3 cellular contexts compared by ENCODE assay signal in genomic region chr2:31183973-31184372, GRCh38. TPM values are rescaled to one million over a fixed set of nuclear protein-coding genes. Genes with fewer than 3 reads are reported as not detected.
"Had no signal": no experiment of that assay in that cellular context is flagged by ENCODE, and none has a peak within 500 bp of the region (broad histone marks: within the 10 kb centered on the region; RNA-seq: fewer than 3 reads in every experiment).

No MANE protein-coding gene starts in this region.

RNA-seq across cellular contexts. Expression of gene CAPN14, which starts 33.3 kb away (rescaled TPM):
- total RNA-seq: MCF 10A, NCI-H460 had no signal

RNA-seq across cellular contexts. Expression of gene GALNT14, which starts 45.7 kb away (rescaled TPM):
- total RNA-seq: LHCN-M2 had no signal
